In the genomic region with DNA sequence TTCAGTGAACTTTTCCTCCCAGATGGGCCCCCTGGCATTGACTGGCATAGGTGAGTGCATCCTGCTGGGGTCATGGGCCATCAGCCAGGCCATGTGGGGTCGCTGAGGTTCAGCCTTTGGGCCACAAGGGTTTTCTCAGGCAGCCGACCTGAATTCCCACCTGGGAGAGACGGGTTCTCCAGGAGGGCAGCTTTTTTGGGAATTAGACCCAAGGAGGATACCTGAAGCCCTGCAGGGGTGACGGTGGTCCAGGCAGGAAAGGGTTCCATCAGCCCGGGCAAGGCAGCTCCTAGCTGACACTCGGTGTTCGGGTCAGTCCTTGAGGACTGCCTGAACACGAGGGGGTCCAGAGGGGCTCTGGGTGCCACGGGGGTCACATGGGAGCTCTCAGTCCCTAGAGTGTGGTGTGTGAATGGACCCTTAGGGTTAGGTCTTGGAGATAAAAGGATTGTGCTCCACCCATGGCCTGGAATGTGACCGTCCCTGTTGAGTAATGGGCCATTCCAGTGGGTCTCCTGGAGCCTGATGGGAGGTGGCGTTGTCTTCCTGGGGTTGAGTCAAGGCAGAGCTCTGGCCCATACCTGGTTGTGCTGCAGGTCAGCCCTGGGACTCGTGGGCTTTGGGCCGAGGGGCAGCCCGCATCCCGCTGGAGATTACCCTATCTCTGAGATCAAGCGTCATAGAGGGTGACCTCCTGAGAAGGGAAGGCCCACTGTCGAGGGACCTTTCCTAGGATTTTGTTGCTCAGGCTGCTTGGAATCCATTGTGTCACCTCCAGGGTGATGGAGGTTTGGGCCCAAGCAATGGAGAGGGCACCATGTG, we compare ENCODE assay signal across 21 cellular contexts.
A peak's percentile ranks its signal among the peaks of the same experiment; 100 is the strongest.
DNase-seq lines count a peak whose midpoint lies in the region; ATAC-seq and TF ChIP-seq lines count a peak whose summit lies in the region.
"Had no signal": no experiment of that assay in that cellular context is flagged by ENCODE, and none has a peak within 500 bp of the region (broad histone marks: within the 10 kb centered on the region; RNA-seq: fewer than 3 reads in every experiment).

No MANE protein-coding gene starts in this region.

- peak; percentile 42 for DNase-seq in CD14-positive monocyte (ENCODE audit: low spot score)
- peak; percentile 13 for DNase-seq in H9
- peak; percentile 12 for DNase-seq in left ventricle myocardium superior
- peak; percentile 64 for DNase-seq in posterior vena cava (ENCODE audit: low spot score)
- no peak for DNase-seq in esophagus squamous epithelium (lab: John Stamatoyannopoulos, UW)
- DNase-seq: activated CD4-positive, CD25-positive, alpha-beta regulatory T cell; activated gamma-delta T cell treated with Interleukin-2 at 50 U/mL for 16 hours; AML-193; cerebellar nuclear complex; DND-41; mesendoderm; NCI-H82; retina had no signal

- no peaks in the 10 kb centered on the region for H3K79me1 ChIP-seq in H9 (ENCODE audit: insufficient read depth, low read depth, low read length, poor library complexity, severe bottlenecking)

- no peak overlapping the region for H3K4me2 ChIP-seq in H9 (ENCODE audit: insufficient read depth, insufficient read length, low read length)
- H3K4me2 ChIP-seq: hepatocyte had no signal

- no peak overlapping the region for H2BK15ac ChIP-seq in H9 (ENCODE audit: low read depth, low read length)

- ATAC-seq in left ventricle myocardium superior = no peak
- no peak for ATAC-seq in HG02973 (IDR thresholded peaks at IDR 0.05; ENCODE audit: unreplicated experiment)
- no peak for ATAC-seq in GM18868 (IDR thresholded peaks at IDR 0.05; ENCODE audit: unreplicated experiment)
- ATAC-seq: stimulated activated effector memory CD8-positive, alpha-beta T cell treated with anti-CD3 and anti-CD28 coated beads, Interleukin-12 subunit alpha, Interleukin-12 subunit beta, amount 100 ng/mL, for 72 hours had no signal

- no peak overlapping the region for H2BK12ac ChIP-seq in H9 (ENCODE audit: insufficient read length, low read depth, low read length)

- no peak overlapping the region for H3T11ph ChIP-seq in H9 (ENCODE audit: low read length)

- no peak overlapping the region for H2BK5ac ChIP-seq in H9 (ENCODE audit: insufficient read length, low read length)

- no peak overlapping the region for H3K23ac ChIP-seq in H9 (ENCODE audit: insufficient read length, low read depth, low read length)

- no peak overlapping the region for H4K8ac ChIP-seq in H9 (replicated peaks; ENCODE audit: insufficient read length, low read depth, low read length)

- no peak overlapping the region for H2AK5ac ChIP-seq in H9 (ENCODE audit: insufficient read length, low read length)

- H3K9ac ChIP-seq in H9 (ENCODE audit: extremely low read depth, insufficient read length, low read length) = no peak overlapping the region

- H3K36me3 ChIP-seq in esophagus squamous epithelium = no peaks in the 10 kb centered on the region
- H3K36me3 ChIP-seq: thoracic aorta had no signal

- TF ChIP-seq CTCF in CD14-positive monocyte (IDR thresholded peaks at IDR 0.05) (no peak), H9 (conservative IDR thresholded peaks at IDR 0.05) (no peak), esophagus squamous epithelium (IDR thresholded peaks at IDR 0.05) (no peak)

- no peaks in the 10 kb centered on the region for H3K4me1 ChIP-seq in H9 (ENCODE audit: insufficient read depth, low read length)
- no peaks in the 10 kb centered on the region for H3K4me1 ChIP-seq in esophagus squamous epithelium

- no peak for TF ChIP-seq POLR2A in esophagus squamous epithelium (IDR thresholded peaks at IDR 0.05)

- no peak overlapping the region for H3K14ac ChIP-seq in H9 (ENCODE audit: insufficient read depth, low read length)

- peaks cover 0 to 2% (median 2%) of the 10 kb centered on the region in 3 donors for H3K27me3 Mint-ChIP-seq in CD14-positive monocyte (ENCODE audit: low read depth in 3 of 3)
- no peaks in the 10 kb centered on the region for H3K27me3 Mint-ChIP-seq in H9 (ENCODE audit: low read depth)
- H3K27me3 Mint-ChIP-seq: IgD-negative memory B cell had no signal

- H3K9me3 Mint-ChIP-seq in CD14-positive monocyte = peaks cover 65 to 99% (median 86%) of the 10 kb centered on the region in 7 donors
- peaks cover 63 to 77% of the 10 kb centered on the region in 2 experiments for H3K9me3 Mint-ChIP-seq in H9

- no peak overlapping the region for H2BK120ac ChIP-seq in H9 (ENCODE audit: low read depth, low read length, poor library complexity, severe bottlenecking)

- no peak overlapping the region for H3K27ac ChIP-seq in H9 (ENCODE audit: insufficient read length, low read depth, low read length)
- no peak overlapping the region for H3K27ac ChIP-seq in esophagus squamous epithelium
- H3K27ac ChIP-seq: hepatocyte, SK-N-MC, thoracic aorta had no signal

- H3K4me3 Mint-ChIP-seq in CD14-positive monocyte = no peak overlapping the region
- no peak overlapping the region for H3K4me3 Mint-ChIP-seq in H9
- H3K4me3 Mint-ChIP-seq: IgD-negative memory B cell; nephron; stimulated activated effector memory CD8-positive, alpha-beta T cell treated with anti-CD3 and anti-CD28 coated beads, Interleukin-12 subunit alpha, Interleukin-12 subunit beta, amount 100 ng/mL, for 72 hours had no signal

- no peaks in the 10 kb centered on the region for H3K4me1 Mint-ChIP-seq in CD14-positive monocyte
- H3K4me1 Mint-ChIP-seq in H9 = no peaks in the 10 kb centered on the region
- H3K4me1 Mint-ChIP-seq: IgD-negative memory B cell; nephron; stimulated activated effector memory CD8-positive, alpha-beta T cell treated with anti-CD3 and anti-CD28 coated beads, Interleukin-12 subunit alpha, Interleukin-12 subunit beta, amount 100 ng/mL, for 72 hours had no signal

- no peak overlapping the region for H3K56ac ChIP-seq in H9 (ENCODE audit: insufficient read length, low read depth, low read length)

- no peak overlapping the region for H2BK20ac ChIP-seq in H9 (ENCODE audit: low read depth, low read length, poor library complexity, severe bottlenecking)

- H3K18ac ChIP-seq in H9 (ENCODE audit: insufficient read length, low read depth, low read length) = no peak overlapping the region

- H4K5ac ChIP-seq in H9 (ENCODE audit: insufficient read length, low read depth, low read length) = no peak overlapping the region

- H3K27ac Mint-ChIP-seq in CD14-positive monocyte = no peak overlapping the region
- H3K27ac Mint-ChIP-seq in H9 = no peak overlapping the region
- H3K27ac Mint-ChIP-seq: IgD-negative memory B cell; nephron; stimulated activated effector memory CD8-positive, alpha-beta T cell treated with anti-CD3 and anti-CD28 coated beads, Interleukin-12 subunit alpha, Interleukin-12 subunit beta, amount 100 ng/mL, for 72 hours had no signal

- no peak overlapping the region for H4K91ac ChIP-seq in H9 (ENCODE audit: insufficient read length, low read depth, low read length)

- H3K79me2 ChIP-seq in H9 (ENCODE audit: insufficient read depth, low read length) = no peaks in the 10 kb centered on the region
- H3K79me2 ChIP-seq: hepatocyte had no signal

- H3K27me3 ChIP-seq in H9 (ENCODE audit: insufficient read depth, low read length) (no peaks in the 10 kb centered on the region), esophagus squamous epithelium (no peaks in the 10 kb centered on the region)
- H3K27me3 ChIP-seq: hepatocyte had no signal

- no CpG with 5 or more reads among the region's 17 CpGs for WGBS in H9 (ENCODE audit: extremely low coverage, insufficient read length, low lambda C conversion rate)
- 86 to 100% methylated on average over 1 to 6 of the region's 17 CpGs for WGBS in esophagus squamous epithelium, 2 donors

- H4K20me1 ChIP-seq in H9 (ENCODE audit: control insufficient read depth, insufficient read depth, insufficient read length) = no peaks in the 10 kb centered on the region

- no peaks in the 10 kb centered on the region for H3K36me3 Mint-ChIP-seq in CD14-positive monocyte
- peaks cover 0 to 5% (median 2%) of the 10 kb centered on the region in 3 experiments; a peak in 3 of 7 replicates for H3K36me3 Mint-ChIP-seq in H9 (ENCODE audit: insufficient read depth in 1 of 3, low read depth in 3 of 3)
- H3K36me3 Mint-ChIP-seq: IgD-negative memory B cell; stimulated activated effector memory CD8-positive, alpha-beta T cell treated with anti-CD3 and anti-CD28 coated beads, Interleukin-12 subunit alpha, Interleukin-12 subunit beta, amount 100 ng/mL, for 72 hours had no signal

- no peaks in the 10 kb centered on the region for H3K23me2 ChIP-seq in H9 (ENCODE audit: insufficient read length, low read depth, low read length, poor library complexity, severe bottlenecking)

- intact Hi-C loops in CD14-positive monocyte (cut with micrococcal nuclease) = no loop called here
- intact Hi-C loops in left ventricle myocardium superior (cut with micrococcal nuclease) = no loop called here
- intact Hi-C loops in posterior vena cava (cut with DNase I) = no loop called here
- intact Hi-C loops in esophagus squamous epithelium (cut with DNase I) = no loop called here

- H3K4me3 ChIP-seq in esophagus squamous epithelium = no peak overlapping the region
- H3K4me3 ChIP-seq: hepatocyte, SK-N-MC, thoracic aorta had no signal

- H2AFZ ChIP-seq in H9 (ENCODE audit: low read length) = no peak overlapping the region
- H2AFZ ChIP-seq: hepatocyte had no signal

- H3K9me3 ChIP-seq in H9 (ENCODE audit: control insufficient read depth, low read depth, low read length) (peaks cover 46% of the 10 kb centered on the region), esophagus squamous epithelium (peaks cover 0 to 94% (median 35%) of the 10 kb centered on the region in 3 donors)

- H3K4ac ChIP-seq in H9 (ENCODE audit: low read depth, low read length) = no peak overlapping the region
